In genomic region chr4:104447346-104447745, GRCh38 we compare ENCODE assay signal across 19 cellular contexts. TPM values are rescaled to one million over a fixed set of nuclear protein-coding genes. Genes with fewer than 3 reads are reported as not detected.
DNase-seq lines count a peak whose midpoint lies in the region; FAIRE-seq and TF ChIP-seq lines count a peak whose summit lies in the region.
"Had no signal": no experiment of that assay in that cellular context is flagged by ENCODE, and none has a peak within 500 bp of the region (broad histone marks: within the 10 kb centered on the region; RNA-seq: fewer than 3 reads in every experiment).

No MANE protein-coding gene starts in this region.

- 42 to 47% methylated on average over 2 of the region's 2 CpGs for WGBS in lower leg skin, 2 donors

- no peaks in the 10 kb centered on the region for H3F3A ChIP-seq in MM.1S (ENCODE audit: insufficient read depth, low read length)

- peak overlapping the region; percentile 45 for H3K4me2 ChIP-seq in astrocyte (ENCODE audit: low read length)
- no peak overlapping the region for H3K4me2 ChIP-seq in MM.1S (ENCODE audit: low read depth, low read length)
- H3K4me2 ChIP-seq: BLaER1, KMS-11 had no signal

- H3K4me1 Mint-ChIP-seq in astrocyte (ENCODE audit: low read depth, unreplicated experiment) = peaks cover 5% of the 10 kb centered on the region
- H3K4me1 Mint-ChIP-seq: CD8-positive, alpha-beta memory T cell had no signal

- H3K27me3 ChIP-seq in astrocyte (ENCODE audit: insufficient read depth, low read length) (no peaks in the 10 kb centered on the region), MM.1S (replicated peaks; ENCODE audit: insufficient read depth, low read length) (no peaks in the 10 kb centered on the region)
- H3K27me3 ChIP-seq: BLaER1 had no signal

- intact Hi-C loops in lower leg skin (cut with DNase I; ENCODE audit: low total_unique reads) = no loop called here

- H3K36me3 ChIP-seq in astrocyte (ENCODE audit: insufficient read depth, low read length) = no peaks in the 10 kb centered on the region
- H3K36me3 ChIP-seq in MM.1S (replicated peaks; ENCODE audit: insufficient read depth, low read length) = no peaks in the 10 kb centered on the region
- H3K36me3 ChIP-seq: BLaER1, HAP-1 had no signal

- no peaks in the 10 kb centered on the region for H3K4me1 ChIP-seq in astrocyte (ENCODE audit: insufficient read depth, low read length)
- H3K4me1 ChIP-seq in MM.1S (ENCODE audit: low read length) = peaks cover 12% of the 10 kb centered on the region; the same call in 1 of the 2 replicates
- H3K4me1 ChIP-seq: BLaER1, HAP-1 had no signal

- H3K4me3 Mint-ChIP-seq in astrocyte (ENCODE audit: unreplicated experiment) = no peak overlapping the region
- H3K4me3 Mint-ChIP-seq: CD8-positive, alpha-beta memory T cell had no signal

- H3K9me3 Mint-ChIP-seq in astrocyte (ENCODE audit: unreplicated experiment) = no peaks in the 10 kb centered on the region
- H3K9me3 Mint-ChIP-seq: CD8-positive, alpha-beta memory T cell had no signal

- H3K9ac ChIP-seq in astrocyte (ENCODE audit: low read length) (peak overlapping the region; percentile 15), MM.1S (ENCODE audit: low read length) (no peak overlapping the region)
- H3K9ac ChIP-seq: BLaER1, KMS-11 had no signal

- H3K27me3 Mint-ChIP-seq in astrocyte (ENCODE audit: low read depth, unreplicated experiment) = no peaks in the 10 kb centered on the region
- H3K27me3 Mint-ChIP-seq: CD8-positive, alpha-beta memory T cell had no signal

- FAIRE-seq in astrocyte (lab: Jason Lieb, UNC) = no peak
- FAIRE-seq in islet of Langerhans (lab: Jason Lieb, UNC) = peak; percentile 76
- FAIRE-seq: HepG2 had no signal

- peak; percentile 24 for DNase-seq in DMS153 treated with DMSO at 0.1 percent for 48 hours (lab: John Stamatoyannopoulos, UW; ENCODE audit: unreplicated experiment)
- DNase-seq in DMS153 (lab: John Stamatoyannopoulos, UW) = no peak
- DNase-seq in astrocyte (ENCODE audit: low read depth) = peak; percentile 14
- DNase-seq in retinal pigment epithelial cell (ENCODE audit: low read depth) = no peak
- no peak for DNase-seq in lower leg skin (ENCODE audit: low spot score in 2 of 2)
- no peak for DNase-seq in MM.1S
- no peak for DNase-seq in stimulated activated naive CD4-positive, alpha-beta T cell treated with Interleukin-2 at 50 U/mL for 16 hours (lab: John Stamatoyannopoulos, UW)
- DNase-seq: CD8-positive, alpha-beta memory T cell; DMS 273 treated with DMSO at 0.1 percent for 48 hours; NCI-H1105; NCI-H1930; NCI-H524 treated with DMSO at 0.1 percent for 48 hours had no signal

- H4K20me1 ChIP-seq in astrocyte (ENCODE audit: insufficient read depth, low read length) = no peaks in the 10 kb centered on the region
- H4K20me1 ChIP-seq in MM.1S (ENCODE audit: insufficient read depth, low read length) = no peaks in the 10 kb centered on the region
- H4K20me1 ChIP-seq: BLaER1 had no signal

- no peak overlapping the region for H3K27ac Mint-ChIP-seq in astrocyte (ENCODE audit: unreplicated experiment)
- H3K27ac Mint-ChIP-seq: CD8-positive, alpha-beta memory T cell had no signal

- no peak overlapping the region for H3K27ac ChIP-seq in astrocyte (ENCODE audit: low read depth, low read length)
- no peak overlapping the region for H3K27ac ChIP-seq in MM.1S (ENCODE audit: low read length)
- H3K27ac ChIP-seq: 22Rv1, BLaER1, KMS-11 had no signal

- H3K9me3 ChIP-seq in astrocyte (ENCODE audit: insufficient read depth, low read depth, low read length) = no peaks in the 10 kb centered on the region
- no peaks in the 10 kb centered on the region for H3K9me3 ChIP-seq in MM.1S (replicated peaks; ENCODE audit: insufficient read depth, low read length)
- H3K9me3 ChIP-seq: BLaER1, HAP-1 had no signal

- TF ChIP-seq CTCF in astrocyte (IDR thresholded peaks at IDR 0.05; ENCODE audit: insufficient read depth, low read depth, low read length) = no peak
- TF ChIP-seq CTCF in retinal pigment epithelial cell (conservative IDR thresholded peaks at IDR 0.05; ENCODE audit: low read depth, low read length) = no peak
- no peak for TF ChIP-seq CTCF in lower leg skin (IDR thresholded peaks at IDR 0.05)
- no peak for TF ChIP-seq CTCF in MM.1S (IDR thresholded peaks at IDR 0.05; ENCODE audit: low read length)

- peak overlapping the region; percentile 42 for H2AFZ ChIP-seq in astrocyte (ENCODE audit: low read depth, low read length)
- no peak overlapping the region for H2AFZ ChIP-seq in MM.1S (ENCODE audit: low read length)

- H3K9me2 ChIP-seq in MM.1S (replicated peaks; ENCODE audit: insufficient read depth, low read length) = no peaks in the 10 kb centered on the region

- no peaks in the 10 kb centered on the region for H3K79me2 ChIP-seq in astrocyte (ENCODE audit: insufficient read depth, low read length)
- no peaks in the 10 kb centered on the region for H3K79me2 ChIP-seq in MM.1S (ENCODE audit: low read length)

- H3K4me3 ChIP-seq in astrocyte (ENCODE audit: insufficient read depth, low read depth, low read length) = no peak overlapping the region
- peak overlapping the region; percentile 2 for H3K4me3 ChIP-seq in retinal pigment epithelial cell (ENCODE audit: low read length)
- H3K4me3 ChIP-seq in lower leg skin (ENCODE audit: low read depth, poor library complexity, severe bottlenecking) = no peak overlapping the region
- H3K4me3 ChIP-seq in MM.1S (ENCODE audit: low read length) = no peak overlapping the region
- H3K4me3 ChIP-seq: BLaER1, HAP-1 had no signal

- TF ChIP-seq POLR2A in lower leg skin (IDR thresholded peaks at IDR 0.05) = no peak

- H3K36me3 Mint-ChIP-seq in astrocyte (ENCODE audit: low read depth, unreplicated experiment) = no peaks in the 10 kb centered on the region
- H3K36me3 Mint-ChIP-seq: CD8-positive, alpha-beta memory T cell had no signal

RNA-seq across cellular contexts. Expression of gene CXXC4, which starts 47.3 kb away (rescaled TPM):
- total RNA-seq in astrocyte (10.6 and 13.4 TPM in 2 replicates), lower leg skin (under 1 TPM; 0.17 to 0.91 (median 0.50) TPM)
- total RNA-seq: CD8-positive, alpha-beta memory T cell; HepG2; MCF 10A had no signal

Comparison
In these comparisons a context has a peak if more than half of its experiments do, and no peak if none do; other contexts are left out.
1. DNase-seq: peak in DMS153 treated with DMSO at 0.1 percent for 48 hours (single experiment) and astrocyte (single experiment); none in DMS153 (single experiment), retinal pigment epithelial cell (single experiment), lower leg skin (0 of 2), MM.1S (single experiment) and stimulated activated naive CD4-positive, alpha-beta T cell treated with Interleukin-2 at 50 U/mL for 16 hours (single experiment).